Comparison of ENCODE assay signal across 9 cellular contexts in the genomic region with DNA sequence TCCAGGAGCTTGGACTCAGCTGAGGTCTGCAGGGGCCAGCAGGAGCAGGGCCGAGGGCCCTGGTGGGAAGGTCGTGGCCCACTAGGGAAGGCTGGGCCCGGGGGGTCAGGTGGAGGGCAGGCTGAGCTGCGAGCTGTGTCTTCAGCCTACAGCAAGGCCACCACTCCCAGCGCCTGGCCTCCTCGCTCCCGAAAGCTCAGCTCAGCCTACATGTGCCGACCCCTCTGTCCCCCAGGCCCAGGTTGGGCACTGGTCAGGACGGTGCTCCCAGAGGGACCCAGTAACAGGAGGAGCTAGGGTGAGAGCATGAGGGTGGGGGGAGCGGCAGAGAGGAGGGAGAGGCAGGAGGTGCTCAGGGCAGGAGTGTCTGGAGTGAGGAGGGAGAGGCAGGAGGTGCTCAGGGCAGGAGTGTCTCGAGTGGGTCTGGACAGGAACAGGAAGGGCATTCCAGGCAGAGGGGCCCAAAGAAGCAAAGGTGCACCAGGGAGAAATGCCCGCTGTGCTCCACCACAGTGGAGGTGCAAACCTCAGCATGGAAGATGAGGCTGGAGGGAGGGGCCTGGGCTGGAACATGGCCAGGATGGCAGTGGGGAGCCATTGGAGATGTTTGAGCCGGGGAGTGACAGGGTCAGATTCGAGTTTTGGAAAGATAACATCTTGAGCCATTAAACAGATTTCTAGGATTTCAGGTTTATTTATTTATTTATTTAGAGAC. TPM values are rescaled to one million over a fixed set of nuclear protein-coding genes. Genes with fewer than 3 reads are reported as not detected.
A peak's percentile ranks its signal among the peaks of the same experiment; 100 is the strongest.
DNase-seq lines count a peak whose midpoint lies in the region; ATAC-seq, FAIRE-seq and TF ChIP-seq lines count a peak whose summit lies in the region.
"Had no signal": no experiment of that assay in that cellular context is flagged by ENCODE, and none has a peak within 500 bp of the region (broad histone marks: within the 10 kb centered on the region; RNA-seq: fewer than 3 reads in every experiment).

No MANE protein-coding gene starts in this region.

- H3K9me3 ChIP-seq in SK-N-SH (no peaks in the 10 kb centered on the region), kidney (ENCODE audit: control insufficient read depth in 1 of 2, low read length in 2 of 2) (no peaks in the 10 kb centered on the region), subcutaneous abdominal adipose tissue (ENCODE audit: control insufficient read depth in 5 of 5, low read length in 5 of 5) (peaks cover 0 to under 1% (median 0%) of the 10 kb centered on the region in 5 donors)

- no peak for FAIRE-seq in kidney (lab: Jason Lieb, UNC)

- peak overlapping the region; percentile 34 for H3K27ac Mint-ChIP-seq in activated naive CD8-positive, alpha-beta T cell treated with anti-CD3 and anti-CD28 coated beads, Interleukin-2, amount 10 ng/mL, durations not matched to agents 7 days and 5 days

- H3K36me3 ChIP-seq in SK-N-SH (replicated peaks in 1 of 2; ENCODE audit: control insufficient read depth in 1 of 2, insufficient read depth in 2 of 2, low read length in 1 of 2) (no peaks in the 10 kb centered on the region), kidney (ENCODE audit: control insufficient read depth in 1 of 2, insufficient read depth in 2 of 2, low read length in 2 of 2) (no peaks in the 10 kb centered on the region), subcutaneous abdominal adipose tissue (ENCODE audit: control insufficient read depth in 5 of 5, insufficient read depth in 5 of 5, low read length in 5 of 5) (no peaks in the 10 kb centered on the region)

- H3K4me3 Mint-ChIP-seq in activated naive CD8-positive, alpha-beta T cell treated with anti-CD3 and anti-CD28 coated beads, Interleukin-2, amount 10 ng/mL, durations not matched to agents 7 days and 5 days = peak overlapping the region; percentile 77

- H3K4me2 ChIP-seq in SK-N-SH = peak overlapping the region; percentile 95

- peaks cover 3% of the 10 kb centered on the region for H3K9me3 Mint-ChIP-seq in activated naive CD8-positive, alpha-beta T cell treated with anti-CD3 and anti-CD28 coated beads, Interleukin-2, amount 10 ng/mL, durations not matched to agents 7 days and 5 days

- H3K36me3 Mint-ChIP-seq in activated naive CD8-positive, alpha-beta T cell treated with anti-CD3 and anti-CD28 coated beads, Interleukin-2, amount 10 ng/mL, durations not matched to agents 7 days and 5 days = no peaks in the 10 kb centered on the region

- H3K4me1 Mint-ChIP-seq in activated naive CD8-positive, alpha-beta T cell treated with anti-CD3 and anti-CD28 coated beads, Interleukin-2, amount 10 ng/mL, durations not matched to agents 7 days and 5 days = peaks cover 17% of the 10 kb centered on the region

- intact Hi-C loops in kidney (cut with DNase I) = no loop called here

- H3K27ac ChIP-seq in SK-N-SH (ENCODE audit: low read depth in 2 of 2, low read length in 1 of 2) = peak overlapping the region in 1 of 2 experiments; percentile 72; a peak in 1 of 4 replicates
- no peak overlapping the region for H3K27ac ChIP-seq in kidney (ENCODE audit: low read depth in 2 of 2, low read length in 2 of 2)
- H3K27ac ChIP-seq in subcutaneous abdominal adipose tissue (ENCODE audit: low read depth, low read length) = no peak overlapping the region

- no peak for TF ChIP-seq EP300 in SK-N-SH (IDR thresholded peaks at IDR 0.05; ENCODE audit: borderline replicate concordance in 1 of 2, low read depth in 1 of 2, low read length in 1 of 2)

- no peak for DNase-seq in SK-N-SH
- no peak for DNase-seq in activated naive CD8-positive, alpha-beta T cell treated with anti-CD3 and anti-CD28 coated beads, Interleukin-2, amount 10 ng/mL, durations not matched to agents 7 days and 5 days
- peak; percentile 84 for DNase-seq in kidney
- no peak for DNase-seq in DMS114 treated with DMSO at 0.1 percent for 48 hours (lab: John Stamatoyannopoulos, UW; ENCODE audit: unreplicated experiment)
- no peak for DNase-seq in NCI-H345 (lab: John Stamatoyannopoulos, UW)
- DNase-seq: occipital lobe had no signal

- H3K4me1 ChIP-seq in SK-N-SH (ENCODE audit: control insufficient read depth in 1 of 2, insufficient read depth in 2 of 2, low read depth in 1 of 2, low read length in 1 of 2) (peaks cover 12 to 38% of the 10 kb centered on the region in 2 experiments; a peak in 3 of 4 replicates), kidney (ENCODE audit: control insufficient read depth in 1 of 2, insufficient read depth in 1 of 2, low read depth in 1 of 2, low read length in 2 of 2) (peaks cover 8 to 33% of the 10 kb centered on the region in 2 donors), subcutaneous abdominal adipose tissue (ENCODE audit: control insufficient read depth in 5 of 5, insufficient read depth in 5 of 5, low read length in 5 of 5) (peaks cover 6 to 41% (median 38%) of the 10 kb centered on the region in 5 donors)

- no peaks in the 10 kb centered on the region for H3K27me3 ChIP-seq in SK-N-SH (ENCODE audit: insufficient read depth)
- H3K27me3 ChIP-seq in subcutaneous abdominal adipose tissue (ENCODE audit: control insufficient read depth in 5 of 5, insufficient read depth in 4 of 5, low read length in 5 of 5) = peaks cover 0 to 3% (median 0%) of the 10 kb centered on the region in 5 donors

- H3K9me2 ChIP-seq in SK-N-SH = no peaks in the 10 kb centered on the region

- peaks cover 5% of the 10 kb centered on the region; the same call in 1 of the 2 replicates for H4K20me1 ChIP-seq in SK-N-SH (ENCODE audit: insufficient read depth)

- 65% methylated on average over 9 of the region's 14 CpGs for WGBS in SK-N-SH (ENCODE audit: low lambda C conversion rate)

- H3K4me3 ChIP-seq in SK-N-SH (ENCODE audit: low read depth in 2 of 2, low read length in 1 of 2) (peak overlapping the region; percentile 88 to 92), kidney (ENCODE audit: low read length in 2 of 2) (peak overlapping the region; percentile 17 to 54), subcutaneous abdominal adipose tissue (ENCODE audit: low read depth in 1 of 5, low read length in 5 of 5) (peak overlapping the region in 4 of 5 donors; percentile 58 to 72 (median 69))

- H3K9ac ChIP-seq in SK-N-SH (peak overlapping the region; percentile 90), kidney (ENCODE audit: low read length in 2 of 2) (no peak overlapping the region), subcutaneous abdominal adipose tissue (ENCODE audit: low read length in 5 of 5) (peak overlapping the region in 2 of 5 donors; percentile 56 to 59)

- POLR2A ChIA-PET in SK-N-SH (lab: Yijun Ruan, JAX) = interaction anchor here (1.1 kb wide), 1 partner anchor 154 kb away, joined by 3 read pairs; a partner anchor contains a TSS
- POLR2A ChIA-PET in activated naive CD8-positive, alpha-beta T cell treated with anti-CD3 and anti-CD28 coated beads, Interleukin-2, amount 10 ng/mL, durations not matched to agents 7 days and 5 days (lab: Charles Lee) = interaction anchor here (0.6 to 1.3 kb wide), 3 partner anchors 46 to 227 kb away, joined by 3 to 4 read pairs (median 3); a partner anchor contains a TSS

- H3K79me2 ChIP-seq in SK-N-SH (ENCODE audit: insufficient read depth) = 0 out of 2 replicates have a peak, but pooled peaks cover 5% of the 10 kb centered on the region

- CTCF ChIA-PET in SK-N-SH (lab: Yijun Ruan, JAX) = interaction anchor here (0.6 to 1.3 kb wide), 5 partner anchors 65 to 382 kb away, joined by 3 to 4 read pairs (median 3); a partner anchor contains a TSS

- H3K27me3 Mint-ChIP-seq in activated naive CD8-positive, alpha-beta T cell treated with anti-CD3 and anti-CD28 coated beads, Interleukin-2, amount 10 ng/mL, durations not matched to agents 7 days and 5 days = peaks cover 4% of the 10 kb centered on the region

- H2AFZ ChIP-seq in SK-N-SH (ENCODE audit: low read depth) = peak overlapping the region; percentile 89

- TF ChIP-seq CTCF in SK-N-SH (IDR thresholded peaks at IDR 0.05) = no peak
- no peak for TF ChIP-seq CTCF in kidney (IDR thresholded peaks at IDR 0.05; ENCODE audit: borderline replicate concordance, extremely low read depth, insufficient read depth)

- TF ChIP-seq RAD21 in SK-N-SH (IDR thresholded peaks at IDR 0.05; ENCODE audit: low read length) = no peak

- no peak; the same call in 2 of the 3 replicates for ATAC-seq in SK-N-SH treated with all-trans-retinoic acid at 6 μM for 48 hours
- no peak for ATAC-seq in activated naive CD8-positive, alpha-beta T cell treated with anti-CD3 and anti-CD28 coated beads, Interleukin-2, amount 10 ng/mL, durations not matched to agents 7 days and 5 days (ENCODE audit: low read depth)
- no peak for ATAC-seq in GM19023 (IDR thresholded peaks at IDR 0.05; ENCODE audit: unreplicated experiment)

- H3F3A ChIP-seq in SK-N-SH (replicated peaks; ENCODE audit: insufficient read depth) = peaks cover 23% of the 10 kb centered on the region

TF ChIP-seq in SK-N-SH, 30 proteins besides CTCF, POLR2A, EP300 and RAD21 (continues in another document):
- TF ChIP-seq SIN3A (IDR thresholded peaks at IDR 0.05; ENCODE audit: borderline replicate concordance, low read depth, low read length) (no peak), TAF1 (IDR thresholded peaks at IDR 0.05; ENCODE audit: borderline replicate concordance, low read depth, low read length) (no peak), JUND (IDR thresholded peaks at IDR 0.05) (no peak), NRF1 (IDR thresholded peaks at IDR 0.05; ENCODE audit: low read depth, low read length) (no peak)

TF ChIP-seq in SK-N-SH treated with all-trans-retinoic acid at 6 μM for 48 hours, 23 proteins besides CTCF, POLR2A, EP300 and RAD21 (continues in another document):
- TF ChIP-seq RARB (CRISPR knock-in tag; IDR thresholded peaks at IDR 0.05) (no peak), ARNTL (CRISPR knock-in tag; IDR thresholded peaks at IDR 0.05; ENCODE audit: borderline replicate concordance, low read depth) (no peak), ZC3H10 (CRISPR knock-in tag; IDR thresholded peaks at IDR 0.05) (no peak), ZFP3 (CRISPR knock-in tag; IDR thresholded peaks at IDR 0.05) (no peak), OSR1 (CRISPR knock-in tag; IDR thresholded peaks at IDR 0.05) (no peak), BACH2 (CRISPR knock-in tag; IDR thresholded peaks at IDR 0.05; ENCODE audit: borderline replicate concordance) (no peak)

RNA-seq across cellular contexts. Expression of a gene that starts 29.1 kb away (rescaled TPM):
- 0.03 TPM in 1 of 2 replicates, not detected in the other for polyA plus RNA-seq in SK-N-SH (2012; rRNA removed)
- polyA plus RNA-seq in SK-N-SH (2012; cell fraction: cytosol; rRNA removed) = 0.03 TPM in 1 of 2 replicates, not detected in the other
- 0.28 and 0.37 TPM in 2 replicates for polyA plus RNA-seq in SK-N-SH (2012; cell fraction: nucleus; rRNA removed)
- 10 to 100 TPM; 43.5 to 46.6 TPM for total RNA-seq in activated naive CD8-positive, alpha-beta T cell treated with anti-CD3 and anti-CD28 coated beads, Interleukin-2, amount 10 ng/mL, durations not matched to agents 7 days and 5 days
- total RNA-seq in kidney = 4.2 TPM
- 0.17 TPM for polyA plus RNA-seq in kidney (ENCODE audit: insufficient read depth, low read depth, low replicate concordance)

Comparison
In these comparisons a context has a peak if more than half of its experiments do, and no peak if none do; other contexts are left out.
1. H3K4me3 ChIP-seq: peak in every context shown above with its lines; median percentile 90 in SK-N-SH; 69 in subcutaneous abdominal adipose tissue; 36 in kidney.